1 cellular context compared by ENCODE assay signal in the genomic region with DNA sequence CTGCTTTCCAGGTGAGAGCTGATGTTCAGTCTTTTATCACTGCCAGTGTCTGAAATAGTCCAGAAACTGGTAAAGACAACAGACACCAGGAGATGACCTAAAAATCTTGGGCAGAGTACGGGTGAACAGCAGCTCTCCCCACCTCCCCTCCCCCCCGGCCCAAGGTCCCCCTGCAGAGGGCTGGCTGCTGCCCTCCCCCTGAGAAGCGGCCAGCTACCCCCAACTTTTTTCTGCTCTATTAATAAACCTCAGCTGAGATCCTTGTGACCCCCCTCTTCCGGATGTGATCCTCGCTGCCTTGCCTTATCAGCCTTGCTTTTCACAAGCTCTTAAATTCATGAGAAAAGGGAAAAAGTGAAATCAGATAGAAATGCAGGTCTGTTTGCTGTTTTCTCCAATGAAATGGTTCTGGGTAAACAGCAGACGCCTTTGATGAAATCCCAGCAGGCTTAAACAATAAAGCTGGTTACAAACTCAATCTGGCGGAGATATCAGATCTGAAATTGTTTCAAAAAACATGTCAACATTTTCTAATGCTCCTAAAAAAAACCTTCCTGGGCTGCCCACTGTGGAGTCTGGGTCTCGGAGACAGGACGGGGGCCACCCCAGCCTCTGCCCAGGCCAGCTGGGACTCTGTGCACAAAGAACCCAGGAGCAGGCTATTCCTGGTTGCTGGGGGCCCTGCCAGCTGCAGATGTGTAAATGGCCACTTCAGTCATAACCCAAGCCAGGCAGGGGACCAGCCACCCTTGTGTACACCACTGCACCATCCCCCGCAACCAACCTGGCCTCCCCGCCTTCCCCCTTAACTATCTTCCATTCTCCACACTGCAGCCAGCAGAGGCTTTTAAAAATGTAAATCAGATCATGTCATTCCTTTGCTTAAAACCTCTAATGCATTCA.
TF ChIP-seq lines count a peak whose summit lies in the region.

No MANE protein-coding gene starts in this region.

TF ChIP-seq in HCT116, 20 proteins besides CTCF, POLR2A, EP300 and RAD21 (continued from another document):
- TF ChIP-seq TCF7L2 (IDR thresholded peaks at IDR 0.05; ENCODE audit: borderline replicate concordance, extremely low read depth, insufficient read depth, insufficient read length) (no peak), EZH2 (IDR thresholded peaks at IDR 0.05) (no peak), POLR2AphosphoS5 (IDR thresholded peaks at IDR 0.05; ENCODE audit: low read depth, low read length) (no peak), JUND (IDR thresholded peaks at IDR 0.05) (no peak)
